19 cellular contexts compared by ENCODE assay signal in genomic region chr1:109808703-109809102, GRCh38. TPM values are rescaled to one million over a fixed set of nuclear protein-coding genes. Genes with fewer than 3 reads are reported as not detected.
A peak's percentile ranks its signal among the peaks of the same experiment; 100 is the strongest.
DNase-seq lines count a peak whose midpoint lies in the region; ATAC-seq, FAIRE-seq and TF ChIP-seq lines count a peak whose summit lies in the region.
"Had no signal": no experiment of that assay in that cellular context is flagged by ENCODE, and none has a peak within 500 bp of the region (broad histone marks: within the 10 kb centered on the region; RNA-seq: fewer than 3 reads in every experiment).

No MANE protein-coding gene starts in this region.

- no peak for FAIRE-seq in HepG2 (lab: Jason Lieb, UNC)
- FAIRE-seq: GM12892 had no signal

- H3K4me1 ChIP-seq in SK-N-SH (ENCODE audit: control insufficient read depth in 1 of 2, insufficient read depth in 2 of 2, low read depth in 1 of 2, low read length in 1 of 2) (peaks cover 12 to 21% of the 10 kb centered on the region in 2 experiments; a peak in 3 of 4 replicates), HepG2 (ENCODE audit: insufficient read depth, low read length) (no peaks in the 10 kb centered on the region), aorta (ENCODE audit: control insufficient read depth in 1 of 2, insufficient read depth in 2 of 2, low read length in 2 of 2) (no peaks in the 10 kb centered on the region)

- DNase-seq in activated effector memory CD4-positive, alpha-beta T cell treated with anti-CD3 and anti-CD28 coated beads, Interleukin-2, amount 50 U/mL, for 16 hours: peak; percentile 30
- no peak for DNase-seq in activated effector memory CD4-positive, alpha-beta T cell treated with Interleukin-2 at 50 U/mL for 16 hours
- DNase-seq in SK-N-SH (no peak), HepG2 (ENCODE audit: low spot score) (no peak), aorta (no peak), Kasumi-1 (lab: John Stamatoyannopoulos, UW) (no peak)
- no peak for DNase-seq in stimulated activated naive CD8-positive, alpha-beta T cell treated with anti-CD3 and anti-CD28 coated beads, Interleukin-15, Interleukin-2, amounts not matched to agents 100 U/mL and 50 U/mL, for 24 hours
- DNase-seq: DMS79, GDM1, NCI-H1436, NCI-H2029 treated with DMSO at 0.1 percent for 48 hours, NCI-H510A treated with DMSO at 0.1 percent for 48 hours had no signal

- no peaks in the 10 kb centered on the region for H3K79me2 ChIP-seq in SK-N-SH (ENCODE audit: insufficient read depth)
- H3K79me2 ChIP-seq in HepG2 (ENCODE audit: insufficient read depth, low read length): no peaks in the 10 kb centered on the region

- H2AFZ ChIP-seq in SK-N-SH (ENCODE audit: low read depth) (no peak overlapping the region), HepG2 (ENCODE audit: low read length) (no peak overlapping the region)

- H3F3A ChIP-seq in SK-N-SH (replicated peaks; ENCODE audit: insufficient read depth): peaks cover 5% of the 10 kb centered on the region

- H3K9ac ChIP-seq in SK-N-SH (no peak overlapping the region), HepG2 (ENCODE audit: insufficient read depth, low read depth, low read length) (no peak overlapping the region)
- H3K9ac ChIP-seq: KMS-11 had no signal

- CTCF ChIA-PET in SK-N-SH (lab: Yijun Ruan, JAX) (no interaction called here), HepG2 (lab: Yijun Ruan, JAX; ENCODE audit: low intra/inter-chr PET ratio, low total read pairs) (no interaction called here)

- ATAC-seq in HepG2 (peak; percentile 74), aorta (ENCODE audit: low FRiP score) (peak; percentile 19), HG03108 (IDR thresholded peaks at IDR 0.05; ENCODE audit: unreplicated experiment) (no peak)
- ATAC-seq in stimulated activated naive CD8-positive, alpha-beta T cell treated with anti-CD3 and anti-CD28 coated beads, Interleukin-15, Interleukin-2, amounts not matched to agents 100 U/mL and 50 U/mL, for 24 hours: no peak

- TF ChIP-seq RAD21 in SK-N-SH (IDR thresholded peaks at IDR 0.05; ENCODE audit: low read length): no peak
- no peak for TF ChIP-seq RAD21 in HepG2 (CRISPR knock-in tag; IDR thresholded peaks at IDR 0.05)

- TF ChIP-seq CTCF in SK-N-SH (IDR thresholded peaks at IDR 0.05): no peak
- TF ChIP-seq CTCF in HepG2 (CRISPR knock-in tag; IDR thresholded peaks at IDR 0.05): no peak

- intact Hi-C loops in HepG2 (cut with micrococcal nuclease; ENCODE audit: unreplicated experiment) (no loop called here), aorta (cut with DNase I) (no loop called here)

- H3K36me3 ChIP-seq in SK-N-SH (replicated peaks in 1 of 2; ENCODE audit: control insufficient read depth in 1 of 2, insufficient read depth in 2 of 2, low read length in 1 of 2) (no peaks in the 10 kb centered on the region), HepG2 (replicated peaks in 1 of 2; ENCODE audit: control insufficient read depth in 1 of 2, insufficient read depth in 2 of 2, low read length in 2 of 2) (no peaks in the 10 kb centered on the region), aorta (ENCODE audit: control insufficient read depth in 1 of 2, insufficient read depth in 2 of 2, low read length in 1 of 2) (no peaks in the 10 kb centered on the region)

- in situ Hi-C loops in HepG2 (cut with HindIII; ENCODE audit: extremely low pct_ligation_motif_present, low pct_unique_long_range_greater_than_20kb): no loop called here

- H3K27me3 ChIP-seq in SK-N-SH (ENCODE audit: insufficient read depth): no peaks in the 10 kb centered on the region
- peaks cover 0 to 2% of the 10 kb centered on the region in 2 experiments; a peak in 2 of 5 replicates for H3K27me3 ChIP-seq in HepG2 (ENCODE audit: control insufficient read depth in 1 of 2, insufficient read depth in 2 of 2, low read length in 2 of 2)
- H3K27me3 ChIP-seq in aorta (ENCODE audit: control insufficient read depth in 1 of 2, insufficient read depth in 2 of 2, low read length in 1 of 2): no peaks in the 10 kb centered on the region

- TF ChIP-seq EP300 in SK-N-SH (IDR thresholded peaks at IDR 0.05; ENCODE audit: borderline replicate concordance in 1 of 2, low read depth in 1 of 2, low read length in 1 of 2) (no peak), HepG2 (IDR thresholded peaks at IDR 0.05; ENCODE audit: low read depth in 2 of 2, low read length in 2 of 2) (no peak), HepG2 (CRISPR knock-in tag; IDR thresholded peaks at IDR 0.05; ENCODE audit: borderline replicate concordance) (no peak)

- TF ChIP-seq POLR2A in HepG2 (IDR thresholded peaks at IDR 0.05; ENCODE audit: insufficient read depth in 1 of 2, low read depth in 2 of 2, low read length in 2 of 2): no peak

- WGBS in SK-N-SH (ENCODE audit: low lambda C conversion rate): 93% methylated on average over 6 of the region's 6 CpGs
- WGBS in HepG2 (ENCODE audit: low lambda C conversion rate): 83% methylated on average over 5 of the region's 6 CpGs
- WGBS in aorta, 2 donors: 97 to 98% methylated on average over 6 of the region's 6 CpGs

- H3K4me2 ChIP-seq in SK-N-SH (0 out of 2 replicates have a peak overlapping the region, but pooled peaks have one; percentile 0), HepG2 (ENCODE audit: low read depth, low read length) (no peak overlapping the region)

- H3K9me3 ChIP-seq in SK-N-SH: no peaks in the 10 kb centered on the region
- no peaks in the 10 kb centered on the region for H3K9me3 ChIP-seq in HepG2 (ENCODE audit: low read length)
- no peaks in the 10 kb centered on the region for H3K9me3 ChIP-seq in aorta (ENCODE audit: control insufficient read depth, low read length)

- H4K20me1 ChIP-seq in SK-N-SH (ENCODE audit: insufficient read depth) (no peaks in the 10 kb centered on the region), HepG2 (ENCODE audit: insufficient read depth, low read length) (no peaks in the 10 kb centered on the region)

- no TSS peak for BruUV-seq in HepG2 (replicated peaks; lab: Mats Ljungman, UMichigan)

- H3K27ac ChIP-seq in SK-N-SH (ENCODE audit: low read depth in 2 of 2, low read length in 1 of 2) (no peak overlapping the region), HepG2 (ENCODE audit: extremely low read length, insufficient read depth, low read length) (no peak overlapping the region), aorta (ENCODE audit: low read depth in 1 of 2, low read length in 2 of 2) (no peak overlapping the region)
- H3K27ac ChIP-seq: HL-60, KMS-11 had no signal

- no peaks in the 10 kb centered on the region for H3K9me2 ChIP-seq in SK-N-SH

- H3K4me3 ChIP-seq in SK-N-SH (ENCODE audit: low read depth in 2 of 2, low read length in 1 of 2) (no peak overlapping the region), HepG2 (replicated peaks in 1 of 3; ENCODE audit: insufficient read depth in 1 of 3, low read depth in 2 of 3, low read length in 3 of 3) (no peak overlapping the region), aorta (ENCODE audit: low read length in 2 of 2) (no peak overlapping the region)

- POLR2A ChIA-PET in SK-N-SH (lab: Yijun Ruan, JAX): no interaction called here
- POLR2A ChIA-PET in HepG2 (lab: Yijun Ruan, JAX): no interaction called here

TF ChIP-seq in SK-N-SH, 30 proteins besides CTCF, POLR2A, EP300 and RAD21 (continues in another document):
- TF ChIP-seq EZH2phosphoT487 (IDR thresholded peaks at IDR 0.05; ENCODE audit: borderline replicate concordance, low read depth): no peak
- no peak for TF ChIP-seq USF2 (IDR thresholded peaks at IDR 0.05; ENCODE audit: borderline replicate concordance, low read depth, low read length)

TF ChIP-seq in HepG2, 621 proteins besides CTCF, POLR2A, EP300 and RAD21 (continues in another document):
- TF ChIP-seq ZNF652 (CRISPR knock-in tag; IDR thresholded peaks at IDR 0.05; ENCODE audit: borderline replicate concordance, low read depth) (no peak), EHMT2 (IDR thresholded peaks at IDR 0.05; ENCODE audit: borderline replicate concordance, low read depth, low read length) (no peak), GLMP (CRISPR knock-in tag; IDR thresholded peaks at IDR 0.05; ENCODE audit: borderline replicate concordance) (no peak), ZMYM4 (CRISPR knock-in tag; IDR thresholded peaks at IDR 0.05) (no peak)

RNA-seq across cellular contexts. Expression of gene EPS8L3, which starts 45.0 kb away (rescaled TPM):
- not detected in 2 replicates for polyA plus RNA-seq in SK-N-SH (2012; rRNA removed)
- not detected in 2 replicates for polyA plus RNA-seq in SK-N-SH (2012; cell fraction: cytosol; rRNA removed)
- not detected in 2 replicates for polyA plus RNA-seq in SK-N-SH (2012; cell fraction: nucleus; rRNA removed)
- 7.6 and 18.2 TPM in 2 replicates for total RNA-seq in HepG2 (2016; rRNA removed; fragmentation: Illumina TruSeq; extraction: Trizol)
- 3.1 and 3.5 TPM in 2 replicates for total RNA-seq in HepG2 (2016; cell fraction: cytosol; rRNA removed; fragmentation: Illumina TruSeq; extraction: Trizol; ENCODE audit: low read depth)
- 6.3 and 18.1 TPM in 2 replicates for total RNA-seq in HepG2 (2016; cell fraction: insoluble cytoplasmic fraction; rRNA removed; fragmentation: Illumina TruSeq; extraction: Trizol)
- 4.6 and 5.1 TPM in 2 replicates for total RNA-seq in HepG2 (2016; cell fraction: membrane; rRNA removed; fragmentation: Illumina TruSeq; extraction: Trizol)
- total RNA-seq in HepG2 (2016; cell fraction: nucleus; rRNA removed; fragmentation: Illumina TruSeq; extraction: Trizol): 21.5 and 27.6 TPM in 2 replicates
- polyA plus RNA-seq in HepG2 (2011; rRNA removed): 106 and 127 TPM in 2 replicates
- 24.6 and 30.4 TPM in 2 replicates for polyA plus RNA-seq in HepG2 (2011; cell fraction: cytosol; rRNA removed)
- polyA plus RNA-seq in HepG2 (2011; cell fraction: nucleus; rRNA removed): 854 and 1,047 TPM in 2 replicates
- polyA plus RNA-seq in HepG2 (2012): 79.1 and 95.8 TPM in 2 replicates
- 3.0 and 3.7 TPM in 2 replicates for polyA plus RNA-seq in HepG2 (2016; cell fraction: cytosol; fragmentation: Illumina TruSeq; extraction: Trizol; ENCODE audit: low read depth)
- polyA plus RNA-seq in HepG2 (2016; cell fraction: insoluble cytoplasmic fraction; fragmentation: Illumina TruSeq; extraction: Trizol; ENCODE audit: low read depth): 11.9 and 13.8 TPM in 2 replicates
- polyA plus RNA-seq in HepG2 (2016; cell fraction: membrane; fragmentation: Illumina TruSeq; extraction: Trizol; ENCODE audit: low read depth): 4.6 and 5.0 TPM in 2 replicates
- 139 and 140 TPM in 2 replicates for polyA plus RNA-seq in HepG2 (2016; cell fraction: nucleus; fragmentation: Illumina TruSeq; extraction: Trizol; ENCODE audit: insufficient read depth, low read depth)
- 2.2 and 43.5 TPM in 2 replicates for polyA minus RNA-seq in HepG2 (2011; rRNA and poly(A)+ RNA removed; ENCODE audit: low replicate concordance)
- 15.7 and 17.0 TPM in 2 replicates for polyA minus RNA-seq in HepG2 (2011; cell fraction: cytosol; rRNA and poly(A)+ RNA removed)
- polyA minus RNA-seq in HepG2 (2011; cell fraction: nucleus; rRNA and poly(A)+ RNA removed): 107 and 127 TPM in 2 replicates
- not detected for total RNA-seq in aorta
- 10 to 100 TPM in 1 of 2 donors, under 1 TPM in 1; 0.46 to 36.7 TPM for polyA plus RNA-seq in aorta
- total RNA-seq: A172; CD4-positive, CD25-positive, alpha-beta regulatory T cell; SK-MEL-5 had no signal
- polyA plus RNA-seq: CD4-positive, CD25-positive, alpha-beta regulatory T cell had no signal

Comparison
In these comparisons a context has a peak if more than half of its experiments do, and no peak if none do; other contexts are left out.
1. ATAC-seq: peak in HepG2 (single experiment) and aorta (single experiment); none in stimulated activated naive CD8-positive, alpha-beta T cell treated with anti-CD3 and anti-CD28 coated beads, Interleukin-15, Interleukin-2, amounts not matched to agents 100 U/mL and 50 U/mL, for 24 hours (single experiment) and HG03108 (single experiment).